ENCODE assay signal across 1 cellular context in genomic region chr7:151837285-151838042, GRCh38.
TF ChIP-seq lines count a peak whose summit lies in the region.

No MANE protein-coding gene starts in this region.

TF ChIP-seq in WTC11, 78 proteins besides CTCF, POLR2A, EP300 and RAD21 (continued from another document):
- TF ChIP-seq ZBTB43 (CRISPR knock-in tag; IDR thresholded peaks at IDR 0.05) (no peak), MAX (CRISPR knock-in tag; IDR thresholded peaks at IDR 0.05) (no peak), RORB (CRISPR knock-in tag; IDR thresholded peaks at IDR 0.05) (no peak), ARID4B (CRISPR knock-in tag; IDR thresholded peaks at IDR 0.05; ENCODE audit: borderline replicate concordance) (no peak), IRF2 (CRISPR knock-in tag; IDR thresholded peaks at IDR 0.05; ENCODE audit: borderline replicate concordance, low read depth) (no peak), JAZF1 (CRISPR knock-in tag; IDR thresholded peaks at IDR 0.05) (no peak), ZNF512 (CRISPR knock-in tag; IDR thresholded peaks at IDR 0.05; ENCODE audit: borderline replicate concordance) (no peak), CREM (CRISPR knock-in tag; IDR thresholded peaks at IDR 0.05) (no peak), NFATC4 (CRISPR knock-in tag; IDR thresholded peaks at IDR 0.05) (no peak), ERG (CRISPR knock-in tag; IDR thresholded peaks at IDR 0.05) (no peak), FOXK1 (CRISPR knock-in tag; IDR thresholded peaks at IDR 0.05) (no peak)
